Comparison of ENCODE assay signal across 10 cellular contexts in genomic region chr13:38309397-38309796, GRCh38.
"Had no signal": no experiment of that assay in that cellular context is flagged by ENCODE, and none has a peak within 500 bp of the region (broad histone marks: within the 10 kb centered on the region; RNA-seq: fewer than 3 reads in every experiment).

No MANE protein-coding gene starts in this region.

- H3K36me3 Mint-ChIP-seq: activated naive CD4-positive, alpha-beta T cell treated with anti-CD3 and anti-CD28 coated beads, Interleukin-2, amount 10 ng/mL, durations not matched to agents 7 days and 5 days had no signal

- H3K27ac Mint-ChIP-seq: activated CD8-positive, alpha-beta T cell treated with anti-CD3 and anti-CD28 coated beads for 36 hours; activated naive CD4-positive, alpha-beta T cell treated with anti-CD3 and anti-CD28 coated beads, Interleukin-2, amount 10 ng/mL, durations not matched to agents 7 days and 5 days had no signal

- DNase-seq: activated CD4-positive, alpha-beta T cell treated with anti-CD3 and anti-CD28 coated beads for 4 hours; activated CD8-positive, alpha-beta memory T cell treated with anti-CD3 and anti-CD28 coated beads, Interleukin-2, amount 50 U/mL, for 4 hours; activated CD8-positive, alpha-beta T cell treated with anti-CD3 and anti-CD28 coated beads for 36 hours; activated naive CD4-positive, alpha-beta T cell treated with anti-CD3 and anti-CD28 coated beads, Interleukin-2, amount 10 ng/mL, durations not matched to agents 7 days and 5 days; foreskin melanocyte; left cardiac atrium; psoas muscle; right lobe of liver; spleen; thyroid gland had no signal

- H3K9me3 Mint-ChIP-seq: activated CD8-positive, alpha-beta T cell treated with anti-CD3 and anti-CD28 coated beads for 36 hours; activated naive CD4-positive, alpha-beta T cell treated with anti-CD3 and anti-CD28 coated beads, Interleukin-2, amount 10 ng/mL, durations not matched to agents 7 days and 5 days had no signal

- ATAC-seq: activated CD8-positive, alpha-beta T cell treated with anti-CD3 and anti-CD28 coated beads for 36 hours; left cardiac atrium; psoas muscle; right lobe of liver had no signal
